16 cellular contexts compared by ENCODE assay signal in the genomic region with DNA sequence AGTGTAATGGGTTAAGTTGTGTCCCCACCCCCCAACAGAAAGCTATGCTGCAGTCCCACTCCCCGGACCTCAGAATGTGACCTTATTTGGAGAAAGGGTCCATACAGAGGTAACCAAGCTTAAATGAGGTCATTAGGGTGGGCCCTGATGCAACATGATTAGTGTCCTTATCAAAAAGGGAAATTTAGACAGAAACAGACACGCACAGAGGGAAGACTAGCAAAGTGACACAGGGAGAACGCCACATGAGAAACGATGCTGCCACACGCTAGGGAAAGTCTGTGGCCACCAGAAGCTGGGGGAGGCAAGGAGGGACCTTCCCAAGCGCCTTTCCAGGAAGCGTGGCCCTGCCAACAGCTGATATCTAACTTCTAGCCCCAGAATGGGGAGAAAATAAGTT.
"Had no signal": no experiment of that assay in that cellular context is flagged by ENCODE, and none has a peak within 500 bp of the region (broad histone marks: within the 10 kb centered on the region; RNA-seq: fewer than 3 reads in every experiment).

No MANE protein-coding gene starts in this region.

- H3K9me3 ChIP-seq: body of pancreas, right atrium auricular region, vagina had no signal

- H3K4me3 Mint-ChIP-seq: activated CD4-positive, alpha-beta T cell treated with anti-CD3 and anti-CD28 coated beads, Interleukin-2, amount 10 ng/mL, durations not matched to agents 24 days and 14 days; activated naive CD4-positive, alpha-beta T cell treated with anti-CD3 and anti-CD28 coated beads, Interleukin-2, amount 50 U/mL, for 24 hours; effector memory CD8-positive, alpha-beta T cell; immature natural killer cell; naive thymus-derived CD8-positive, alpha-beta T cell; WTC11 had no signal

- DNase-seq: activated T-cell treated with anti-CD3 and anti-CD28 coated beads for 4 hours; body of pancreas; central memory CD4-positive, alpha-beta T cell; cortex of kidney; effector memory CD8-positive, alpha-beta T cell; immature natural killer cell; naive thymus-derived CD8-positive, alpha-beta T cell had no signal

- H3K4me1 Mint-ChIP-seq: immature natural killer cell had no signal

- H3K27ac ChIP-seq: body of pancreas, right atrium auricular region, skin epidermis, tibial nerve, vagina had no signal

- H3K36me3 ChIP-seq: right atrium auricular region, tibial nerve, vagina had no signal

- H3K4me3 ChIP-seq: body of pancreas, lung, right atrium auricular region, skin epidermis, tibial nerve, vagina had no signal

- H3K9me3 Mint-ChIP-seq: activated CD4-positive, alpha-beta T cell treated with anti-CD3 and anti-CD28 coated beads, Interleukin-2, amount 10 ng/mL, durations not matched to agents 24 days and 14 days; activated naive CD4-positive, alpha-beta T cell treated with anti-CD3 and anti-CD28 coated beads, Interleukin-2, amount 50 U/mL, for 24 hours; effector memory CD8-positive, alpha-beta T cell; immature natural killer cell had no signal

- H3K4me1 ChIP-seq: body of pancreas, vagina had no signal

- H3K27me3 ChIP-seq: body of pancreas, right atrium auricular region, tibial nerve, vagina had no signal

- H3K27ac Mint-ChIP-seq: activated CD4-positive, alpha-beta T cell treated with anti-CD3 and anti-CD28 coated beads, Interleukin-2, amount 10 ng/mL, durations not matched to agents 24 days and 14 days; activated naive CD4-positive, alpha-beta T cell treated with anti-CD3 and anti-CD28 coated beads, Interleukin-2, amount 50 U/mL, for 24 hours; activated T-helper 2 cell treated with anti-CD3 and anti-CD28 coated beads, Interferon-gamma antibody, Interleukin-2, Interleukin-4, amounts not matched to agents 10 μg/mL and 5 μg/mL and 100 μg/mL, durations not matched to agents 14 hours and 24 hours and 36 hours; immature natural killer cell; WTC11 had no signal

- H3K36me3 Mint-ChIP-seq: immature natural killer cell; naive thymus-derived CD8-positive, alpha-beta T cell had no signal
